1 cellular context compared by ENCODE assay signal in genomic region chr19:56837492-56837891, GRCh38.
A peak's percentile ranks its signal among the peaks of the same experiment; 100 is the strongest.
TF ChIP-seq lines count a peak whose summit lies in the region.

No MANE protein-coding gene starts in this region.

TF ChIP-seq in SK-N-SH, 30 proteins besides CTCF, POLR2A, EP300 and RAD21 (continued from another document):
- TF ChIP-seq REST (IDR thresholded peaks at IDR 0.05; ENCODE audit: low read depth, low read length) (no peak), RCOR1 (IDR thresholded peaks at IDR 0.05; ENCODE audit: low read length) (no peak), CHD2 (IDR thresholded peaks at IDR 0.05; ENCODE audit: low read length, partially characterized antibody) (peak; percentile 51), MXI1 (IDR thresholded peaks at IDR 0.05; ENCODE audit: low read depth, low read length) (peak; percentile 97)
- TF ChIP-seq, protein P1, sequence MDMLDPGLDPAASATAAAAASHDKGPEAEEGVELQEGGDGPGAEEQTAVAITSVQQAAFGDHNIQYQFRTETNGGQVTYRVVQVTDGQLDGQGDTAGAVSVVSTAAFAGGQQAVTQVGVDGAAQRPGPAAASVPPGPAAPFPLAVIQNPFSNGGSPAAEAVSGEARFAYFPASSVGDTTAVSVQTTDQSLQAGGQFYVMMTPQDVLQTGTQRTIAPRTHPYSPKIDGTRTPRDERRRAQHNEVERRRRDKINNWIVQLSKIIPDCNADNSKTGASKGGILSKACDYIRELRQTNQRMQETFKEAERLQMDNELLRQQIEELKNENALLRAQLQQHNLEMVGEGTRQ (IDR thresholded peaks at IDR 0.05; ENCODE audit: borderline replicate concordance, low read depth, low read length): no peak
